Comparison of ENCODE assay signal across 1 cellular context in genomic region chr15:98804057-98804380, GRCh38.
TF ChIP-seq lines count a peak whose summit lies in the region.

No MANE protein-coding gene starts in this region.

TF ChIP-seq in SK-N-SH, 30 proteins besides CTCF, POLR2A, EP300 and RAD21 (continued from another document):
- no peak for TF ChIP-seq TEAD4 (IDR thresholded peaks at IDR 0.05; ENCODE audit: borderline replicate concordance, insufficient read depth)
- no peak for TF ChIP-seq RXRA (IDR thresholded peaks at IDR 0.05; ENCODE audit: borderline replicate concordance, low read depth)
- TF ChIP-seq TCF12 (IDR thresholded peaks at IDR 0.05) = no peak
- TF ChIP-seq MXI1 (IDR thresholded peaks at IDR 0.05; ENCODE audit: low read depth, low read length) = no peak
- TF ChIP-seq REST (IDR thresholded peaks at IDR 0.05; ENCODE audit: low read depth, low read length) = no peak
